ENCODE assay signal across 1 cellular context in the genomic region with DNA sequence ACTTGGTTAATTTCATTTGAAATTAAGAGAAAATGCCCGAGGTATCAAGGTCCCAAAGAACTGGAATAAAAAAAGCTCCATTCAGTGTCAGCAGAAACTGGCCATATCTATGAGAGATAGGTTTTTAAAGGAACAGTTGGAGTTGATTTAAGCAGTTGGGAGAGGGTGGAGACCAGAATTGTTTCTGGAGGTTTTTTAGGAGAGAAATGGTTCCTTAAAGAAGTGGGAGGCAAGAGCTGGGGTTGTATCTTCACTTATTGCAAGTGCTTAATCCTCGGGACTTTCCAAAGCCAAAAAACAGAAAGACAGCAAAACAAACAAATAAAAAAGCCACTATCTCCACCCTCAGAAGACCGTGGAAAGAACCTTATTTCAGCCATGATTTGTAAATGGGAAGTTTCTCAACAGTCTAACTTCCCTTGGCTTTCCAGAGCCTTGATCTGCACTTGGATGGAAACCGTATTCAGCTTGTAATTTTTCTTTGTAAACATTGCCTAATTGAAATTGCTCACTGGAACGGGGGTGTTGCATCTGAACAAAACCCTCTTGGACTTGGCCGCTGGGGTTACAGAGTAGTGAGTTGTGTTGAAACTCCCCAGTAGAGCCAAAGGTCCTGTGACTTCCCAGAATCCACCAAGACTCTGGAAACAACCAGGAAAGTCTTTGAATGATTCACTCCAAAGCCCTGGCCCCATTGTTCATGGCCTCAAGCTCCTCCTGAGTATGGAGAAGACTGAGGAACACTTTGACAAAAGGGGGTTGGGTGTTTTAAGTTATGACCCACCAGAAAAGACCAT.
TF ChIP-seq lines count a peak whose summit lies in the region.

No MANE protein-coding gene starts in this region.

TF ChIP-seq in SK-N-SH treated with all-trans-retinoic acid at 6 μM for 48 hours, 23 proteins besides CTCF, POLR2A, EP300 and RAD21 (continued from another document):
- TF ChIP-seq, protein P1, sequence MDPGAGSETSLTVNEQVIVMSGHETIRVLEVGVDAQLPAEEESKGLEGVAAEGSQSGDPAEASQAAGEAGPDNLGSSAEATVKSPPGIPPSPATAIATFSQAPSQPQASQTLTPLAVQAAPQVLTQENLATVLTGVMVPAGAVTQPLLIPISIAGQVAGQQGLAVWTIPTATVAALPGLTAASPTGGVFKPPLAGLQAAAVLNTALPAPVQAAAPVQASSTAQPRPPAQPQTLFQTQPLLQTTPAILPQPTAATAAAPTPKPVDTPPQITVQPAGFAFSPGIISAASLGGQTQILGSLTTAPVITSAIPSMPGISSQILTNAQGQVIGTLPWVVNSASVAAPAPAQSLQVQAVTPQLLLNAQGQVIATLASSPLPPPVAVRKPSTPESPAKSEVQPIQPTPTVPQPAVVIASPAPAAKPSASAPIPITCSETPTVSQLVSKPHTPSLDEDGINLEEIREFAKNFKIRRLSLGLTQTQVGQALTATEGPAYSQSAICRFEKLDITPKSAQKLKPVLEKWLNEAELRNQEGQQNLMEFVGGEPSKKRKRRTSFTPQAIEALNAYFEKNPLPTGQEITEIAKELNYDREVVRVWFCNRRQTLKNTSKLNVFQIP (CRISPR knock-in tag; IDR thresholded peaks at IDR 0.05; ENCODE audit: borderline replicate concordance, low read depth), result no peak
